In genomic region chr5:98309785-98310566, GRCh38 we compare ENCODE assay signal across 8 cellular contexts.
DNase-seq lines count a peak whose midpoint lies in the region; ATAC-seq and TF ChIP-seq lines count a peak whose summit lies in the region.

No MANE protein-coding gene starts in this region.

- H3K4me1 ChIP-seq in OCI-LY3 (ENCODE audit: low read length) (peaks cover 14% of the 10 kb centered on the region), neural progenitor cell (peaks cover 10% of the 10 kb centered on the region)

- H3K27me3 ChIP-seq in OCI-LY3 (ENCODE audit: low read depth, low read length) (no peaks in the 10 kb centered on the region), neural progenitor cell (no peaks in the 10 kb centered on the region)

- peaks cover 12% of the 10 kb centered on the region for H3K4me1 Mint-ChIP-seq in neural progenitor cell

- peak overlapping the region; percentile 0 for H3K27ac Mint-ChIP-seq in neural progenitor cell

- H3K9me3 ChIP-seq in OCI-LY3 (ENCODE audit: insufficient read depth, low read length) (no peaks in the 10 kb centered on the region), neural progenitor cell (ENCODE audit: low read depth) (no peaks in the 10 kb centered on the region)

- TF ChIP-seq CTCF in AG10803 (conservative IDR thresholded peaks at IDR 0.05; ENCODE audit: low read length) = peak; percentile 13; the same call in 1 of the 2 replicates
- TF ChIP-seq CTCF in OCI-LY3 (IDR thresholded peaks at IDR 0.05; ENCODE audit: low read depth, low read length) = no peak
- TF ChIP-seq CTCF in neural progenitor cell (IDR thresholded peaks at IDR 0.05) = no peak

- H3K4me3 ChIP-seq in AG10803 (ENCODE audit: low read length) (peak overlapping the region; percentile 50), OCI-LY3 (ENCODE audit: low read length) (peak overlapping the region; percentile 70), neural progenitor cell (no peak overlapping the region)

- H3K79me2 ChIP-seq in OCI-LY3 (ENCODE audit: low read length) = no peaks in the 10 kb centered on the region
- H3K79me2 ChIP-seq in neural progenitor cell (ENCODE audit: low read depth) = no peaks in the 10 kb centered on the region

- H3K4me3 Mint-ChIP-seq in neural progenitor cell = no peak overlapping the region

- DNase-seq in AG10803 (ENCODE audit: low read depth) = peak; percentile 99
- peak; percentile 96 to 98 for DNase-seq in dermis microvascular lymphatic vessel endothelial cell (ENCODE audit: low read depth in 2 of 2)
- peak; percentile 54 for DNase-seq in neural progenitor cell (ENCODE audit: low spot score)
- no peak for DNase-seq in central memory CD4-positive, alpha-beta T cell
- DNase-seq in HT-29 (ENCODE audit: low spot score) = no peak

- H3K4me2 ChIP-seq in OCI-LY3 (ENCODE audit: low read length) = peak overlapping the region; percentile 72
- peak overlapping the region; percentile 8 for H3K4me2 ChIP-seq in neural progenitor cell

- H3F3A ChIP-seq in neural progenitor cell (ENCODE audit: low read depth) = peaks cover 6% of the 10 kb centered on the region

- ATAC-seq in GM18867 (IDR thresholded peaks at IDR 0.05; ENCODE audit: unreplicated experiment) (peak; percentile 78), HG02973 (IDR thresholded peaks at IDR 0.05; ENCODE audit: unreplicated experiment) (peak; percentile 90)

- peak overlapping the region; percentile 94 for H2AFZ ChIP-seq in OCI-LY3 (ENCODE audit: low read depth, low read length)
- peak overlapping the region; percentile 92 for H2AFZ ChIP-seq in neural progenitor cell (replicated peaks)

- peak overlapping the region; percentile 38 for H3K9ac ChIP-seq in OCI-LY3 (ENCODE audit: low read length)
- H3K9ac ChIP-seq in neural progenitor cell = no peak overlapping the region

- H3K27ac ChIP-seq in OCI-LY3 (ENCODE audit: low read length) (no peak overlapping the region), neural progenitor cell (no peak overlapping the region)

- H3K36me3 Mint-ChIP-seq in neural progenitor cell = no peaks in the 10 kb centered on the region

- H4K20me1 ChIP-seq in OCI-LY3 (ENCODE audit: insufficient read depth, low read length) (no peaks in the 10 kb centered on the region), neural progenitor cell (ENCODE audit: low read depth) (no peaks in the 10 kb centered on the region)

- no peaks in the 10 kb centered on the region for H3K27me3 Mint-ChIP-seq in neural progenitor cell (ENCODE audit: insufficient read depth, low read depth)

- H3K9me3 Mint-ChIP-seq in neural progenitor cell = no peaks in the 10 kb centered on the region

- H3K36me3 ChIP-seq in OCI-LY3 (replicated peaks; ENCODE audit: low read depth, low read length) (no peaks in the 10 kb centered on the region), neural progenitor cell (no peaks in the 10 kb centered on the region)

Comparison
In these comparisons a context has a peak if more than half of its experiments do, and no peak if none do; other contexts are left out.
1. DNase-seq: peak in AG10803 (single experiment), dermis microvascular lymphatic vessel endothelial cell (2 of 2) and neural progenitor cell (single experiment); none in central memory CD4-positive, alpha-beta T cell (single experiment) and HT-29 (single experiment).